ENCODE assay signal across 1 cellular context in genomic region chr12:53036802-53037201, GRCh38.
TF ChIP-seq lines count a peak whose summit lies in the region.

No MANE protein-coding gene starts in this region.

TF ChIP-seq in IMR-90, 13 proteins besides CTCF, POLR2A, EP300 and RAD21 (continued from another document):
- TF ChIP-seq NFE2L2 (IDR thresholded peaks at IDR 0.05; ENCODE audit: low read depth, low read length) (no peak), RCOR1 (IDR thresholded peaks at IDR 0.05; ENCODE audit: insufficient replicate concordance, low read length) (no peak), MAFK (IDR thresholded peaks at IDR 0.05; ENCODE audit: low read depth, low read length) (no peak)
